ENCODE assay signal across 13 cellular contexts in the genomic region with DNA sequence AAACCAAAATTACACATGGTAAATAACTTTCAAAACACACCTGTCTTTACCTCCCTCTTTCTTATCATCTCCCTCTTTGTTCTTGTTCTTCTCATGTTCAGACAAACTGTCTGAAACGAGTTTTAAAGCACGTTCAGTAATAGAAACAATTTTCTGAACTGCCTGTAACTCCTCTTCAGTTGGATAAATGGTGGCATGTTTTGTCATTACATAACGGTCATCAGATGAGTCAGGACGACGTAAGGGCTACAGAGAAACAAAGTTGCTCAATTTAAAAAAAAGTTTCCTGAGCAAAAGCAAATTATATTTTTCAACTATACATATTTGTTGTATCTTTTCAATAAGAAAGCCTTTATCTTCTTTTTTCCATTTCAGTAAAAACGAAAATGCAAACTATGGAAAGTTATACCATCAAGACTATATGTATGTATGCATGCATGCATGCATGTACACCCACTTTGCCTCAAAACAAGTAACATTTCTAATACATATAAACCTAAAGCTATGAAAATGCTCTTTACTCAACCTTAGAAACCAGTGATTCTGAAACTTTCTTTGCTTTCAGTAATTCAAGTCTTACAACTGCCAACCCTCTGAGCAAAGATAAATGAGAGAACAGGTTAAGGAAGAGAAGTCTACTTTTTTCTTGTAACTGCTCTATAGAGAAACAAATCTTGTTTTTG. TPM values are rescaled to one million over a fixed set of nuclear protein-coding genes. Genes with fewer than 3 reads are reported as not detected.
DNase-seq lines count a peak whose midpoint lies in the region; FAIRE-seq and TF ChIP-seq lines count a peak whose summit lies in the region.
"Had no signal": no experiment of that assay in that cellular context is flagged by ENCODE, and none has a peak within 500 bp of the region (broad histone marks: within the 10 kb centered on the region; RNA-seq: fewer than 3 reads in every experiment).

No MANE protein-coding gene starts in this region.

- H3K4me3 Mint-ChIP-seq in CD14-positive monocyte (no peak overlapping the region), astrocyte (ENCODE audit: unreplicated experiment) (no peak overlapping the region)

- H3K4me2 ChIP-seq in astrocyte (ENCODE audit: low read length), result no peak overlapping the region

- H3K79me2 ChIP-seq in astrocyte (ENCODE audit: insufficient read depth, low read length), result no peaks in the 10 kb centered on the region

- no peak overlapping the region for H2AFZ ChIP-seq in astrocyte (ENCODE audit: low read depth, low read length)

- TF ChIP-seq CTCF in CD14-positive monocyte (IDR thresholded peaks at IDR 0.05) (no peak), astrocyte (IDR thresholded peaks at IDR 0.05; ENCODE audit: insufficient read depth, low read depth, low read length) (no peak)

- peaks cover 55 to 66% of the 10 kb centered on the region in 2 donors for H3K36me3 Mint-ChIP-seq in CD14-positive monocyte
- H3K36me3 Mint-ChIP-seq in astrocyte (ENCODE audit: low read depth, unreplicated experiment), result peaks cover 13% of the 10 kb centered on the region

- no peak overlapping the region for H3K9ac ChIP-seq in astrocyte (ENCODE audit: low read length)

- FAIRE-seq in astrocyte (lab: Jason Lieb, UNC), result no peak
- FAIRE-seq: HepG2 had no signal

- intact Hi-C loops in CD14-positive monocyte (cut with micrococcal nuclease), result loop anchor here in 1 of 2 donors (10.0 kb wide), 1 partner anchor 56 kb away; a partner anchor contains a TSS

- H3K27ac Mint-ChIP-seq in CD14-positive monocyte (peak overlapping the region; percentile 78 to 98 (median 98)), astrocyte (ENCODE audit: unreplicated experiment) (no peak overlapping the region)

- H3K4me1 ChIP-seq in astrocyte (ENCODE audit: insufficient read depth, low read length), result no peaks in the 10 kb centered on the region

- H3K27me3 ChIP-seq in astrocyte (ENCODE audit: insufficient read depth, low read length), result no peaks in the 10 kb centered on the region

- CTCF ChIA-PET in HEK293T (lab: Yijun Ruan, JAX), result no interaction called here

- H3K4me1 Mint-ChIP-seq in CD14-positive monocyte (peaks cover 36% of the 10 kb centered on the region), astrocyte (ENCODE audit: low read depth, unreplicated experiment) (peaks cover 20% of the 10 kb centered on the region)

- H4K20me1 ChIP-seq in astrocyte (ENCODE audit: insufficient read depth, low read length), result peaks cover 17% of the 10 kb centered on the region

- H3K27me3 Mint-ChIP-seq in CD14-positive monocyte (ENCODE audit: low read depth in 3 of 3), result no peaks in the 10 kb centered on the region
- H3K27me3 Mint-ChIP-seq in astrocyte (ENCODE audit: low read depth, unreplicated experiment), result no peaks in the 10 kb centered on the region

- POLR2A ChIA-PET in HEK293T (lab: Yijun Ruan, JAX), result interaction anchor here (0.6 kb wide), 1 partner anchor 76 kb away, joined by 3 read pairs; a partner anchor contains a TSS

- DNase-seq in CD14-positive monocyte (ENCODE audit: low spot score) (no peak), M059J (ENCODE audit: low read depth) (peak; percentile 36), astrocyte (ENCODE audit: low read depth) (peak; percentile 44), midbrain (lab: John Stamatoyannopoulos, UW) (peak; percentile 23), HEK293T (ENCODE audit: extremely low spot score) (no peak), DMS79 treated with DMSO at 0.1 percent for 48 hours (lab: John Stamatoyannopoulos, UW) (no peak), epidermal melanocyte (ENCODE audit: insufficient read length, low spot score) (no peak)
- no peak for DNase-seq in stimulated activated CD4-positive, alpha-beta T cell treated with anti-CD3 and anti-CD28 coated beads, Interleukin-4, amount 100 ng/mL, for 24 hours
- DNase-seq: aorta; DND-41; NCI-H524 treated with DMSO at 0.1 percent for 48 hours; stimulated activated CD4-positive, alpha-beta T cell treated with anti-CD3 and anti-CD28 coated beads, Interleukin-2, amount 100 ng/mL, for 48 hours had no signal

- no peak overlapping the region for H3K4me3 ChIP-seq in astrocyte (ENCODE audit: insufficient read depth, low read depth, low read length)

- no peaks in the 10 kb centered on the region for H3K9me3 Mint-ChIP-seq in CD14-positive monocyte
- no peaks in the 10 kb centered on the region for H3K9me3 Mint-ChIP-seq in astrocyte (ENCODE audit: unreplicated experiment)

- H3K27ac ChIP-seq in astrocyte (ENCODE audit: low read depth, low read length), result no peak overlapping the region

- no peaks in the 10 kb centered on the region for H3K9me3 ChIP-seq in astrocyte (ENCODE audit: insufficient read depth, low read depth, low read length)

- peaks cover 60% of the 10 kb centered on the region for H3K36me3 ChIP-seq in astrocyte (ENCODE audit: insufficient read depth, low read length)

TF ChIP-seq in HEK293T, 16 proteins besides CTCF, POLR2A, EP300 and RAD21:
- TF ChIP-seq SP1 (IDR thresholded peaks at IDR 0.05) (no peak), SUZ12 (IDR thresholded peaks at IDR 0.05) (no peak), ZNF384 (IDR thresholded peaks at IDR 0.05) (no peak), ELF4 (IDR thresholded peaks at IDR 0.05) (no peak), TARDBP (IDR thresholded peaks at IDR 0.05) (no peak), HDGF (IDR thresholded peaks at IDR 0.05; ENCODE audit: borderline replicate concordance) (no peak), FOXK2 (IDR thresholded peaks at IDR 0.05) (no peak)
TF ChIP-seq in HEK293T: peak in this region for 0.

RNA-seq across cellular contexts. Expression of a gene that starts 56.0 kb away (rescaled TPM):
- 10 to 100 TPM; 62.3 to 81.8 TPM for polyA plus RNA-seq in CD14-positive monocyte
- total RNA-seq in M059J (2014; rRNA removed; shearing (Covaris generic)), result 46.6 and 66.8 TPM in 2 replicates
- 65.8 and 68.4 TPM in 2 replicates for total RNA-seq in astrocyte

Comparison
In these comparisons a context has a peak if more than half of its experiments do, and no peak if none do; other contexts are left out.
1. DNase-seq: peak in M059J (single experiment), astrocyte (single experiment) and midbrain (single experiment); none in CD14-positive monocyte (single experiment), HEK293T (single experiment), DMS79 treated with DMSO at 0.1 percent for 48 hours (single experiment), epidermal melanocyte (single experiment) and stimulated activated CD4-positive, alpha-beta T cell treated with anti-CD3 and anti-CD28 coated beads, Interleukin-4, amount 100 ng/mL, for 24 hours (single experiment).